In the genomic region with DNA sequence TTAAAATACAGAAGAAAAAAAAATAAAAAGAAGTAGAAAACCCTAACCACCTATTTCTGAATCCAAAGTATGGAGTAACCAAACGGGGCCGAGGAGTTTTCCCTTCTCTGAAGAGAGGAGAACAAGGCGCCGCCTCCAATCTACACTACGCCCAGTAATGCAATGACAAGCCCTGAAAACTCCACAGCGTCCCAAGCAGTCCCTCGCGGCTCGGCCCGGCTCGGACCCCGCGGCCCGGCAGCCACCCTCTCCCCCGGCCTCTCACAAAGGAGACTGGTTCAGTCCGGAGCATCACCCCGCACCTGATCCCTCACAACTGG, we compare ENCODE assay signal across 8 cellular contexts. TPM values are rescaled to one million over a fixed set of nuclear protein-coding genes. Genes with fewer than 3 reads are reported as not detected.
DNase-seq lines count a peak whose midpoint lies in the region; ATAC-seq and TF ChIP-seq lines count a peak whose summit lies in the region.

No MANE protein-coding gene starts in this region.

- peaks cover 0 to 8% (median 5%) of the 10 kb centered on the region in 4 donors for H3K36me3 ChIP-seq in sigmoid colon

- H3K9me3 Mint-ChIP-seq in glutamatergic neuron (ENCODE audit: unreplicated experiment), result no peaks in the 10 kb centered on the region

- TF ChIP-seq CTCF in WI38 (IDR thresholded peaks at IDR 0.05; ENCODE audit: low read depth, low read length), result no peak
- TF ChIP-seq CTCF in glutamatergic neuron (IDR thresholded peaks at IDR 0.05; ENCODE audit: partially characterized antibody, unreplicated experiment), result no peak
- no peak for TF ChIP-seq CTCF in sigmoid colon (IDR thresholded peaks at IDR 0.05)

- no peak for TF ChIP-seq POLR2A in sigmoid colon (IDR thresholded peaks at IDR 0.05)

- H3K4me1 ChIP-seq in sigmoid colon, result peaks cover 0 to 26% (median 25%) of the 10 kb centered on the region in 4 donors

- 0 to 1% methylated on average over 17 of the region's 17 CpGs for WGBS in sigmoid colon, 2 donors

- ATAC-seq in GM18499 (IDR thresholded peaks at IDR 0.05; ENCODE audit: insufficient read depth, unreplicated experiment) (peak; percentile 14), HG02759 (IDR thresholded peaks at IDR 0.05; ENCODE audit: unreplicated experiment) (peak; percentile 21)

- H3K4me1 Mint-ChIP-seq in glutamatergic neuron (ENCODE audit: low read depth, unreplicated experiment), result peaks cover 7% of the 10 kb centered on the region

- TF ChIP-seq EP300 in sigmoid colon (IDR thresholded peaks at IDR 0.05), result no peak

- intact Hi-C loops in sigmoid colon (cut with DNase I) (loop anchor here (10.0 kb wide), 1 partner anchor 461 kb away; the partner anchor contains the start of gene SLC39A2), posterior cingulate gyrus (cut with DNase I) (loop anchor here (10.0 kb wide), 1 partner anchor 191 kb away; the partner anchor contains the start of gene HNRNPC)

- H3K27ac Mint-ChIP-seq in glutamatergic neuron (ENCODE audit: unreplicated experiment), result peak overlapping the region; percentile 91

- peak overlapping the region; percentile 96 for H3K4me3 ChIP-seq in WI38 (ENCODE audit: low read depth, low read length)
- H3K4me3 ChIP-seq in sigmoid colon, result peak overlapping the region; percentile 74 to 89 (median 86)

- no peaks in the 10 kb centered on the region for H3K27me3 Mint-ChIP-seq in glutamatergic neuron (ENCODE audit: unreplicated experiment)

- no peaks in the 10 kb centered on the region for H3K36me3 Mint-ChIP-seq in glutamatergic neuron (ENCODE audit: unreplicated experiment)

- H3K4me3 Mint-ChIP-seq in glutamatergic neuron (ENCODE audit: unreplicated experiment), result peak overlapping the region; percentile 95

- DNase-seq in glutamatergic neuron (no peak), sigmoid colon (no peak), COLO668 (lab: John Stamatoyannopoulos, UW; ENCODE audit: unreplicated experiment) (no peak), posterior cingulate gyrus (no peak)
- DNase-seq in stimulated activated CD4-positive, alpha-beta T cell treated with anti-CD3 and anti-CD28 coated beads, Interleukin-1b, Interleukin-23, amount 100 ng/mL, for 48 hours, result no peak

- H3K27ac ChIP-seq in sigmoid colon, result peak overlapping the region; percentile 87 to 97 (median 92)

- no peaks in the 10 kb centered on the region for H3K27me3 ChIP-seq in sigmoid colon

- H3K9me3 ChIP-seq in sigmoid colon, result no peaks in the 10 kb centered on the region

RNA-seq across cellular contexts. Expression of gene CHD8, which starts 0.4 kb away (rescaled TPM):
- total RNA-seq in glutamatergic neuron (ENCODE audit: unreplicated experiment), result 146 TPM
- 10 to 100 TPM; 36.0 to 53.5 (median 44.8) TPM for total RNA-seq in sigmoid colon
- polyA plus RNA-seq in sigmoid colon, result 10 to 100 TPM in 2 of 3 donors, 1 to 10 TPM in 1; 9.0 to 32.9 (median 10.2) TPM

RNA-seq across cellular contexts. Expression of gene RAB2B, which starts 21.2 kb away (rescaled TPM):
- total RNA-seq in glutamatergic neuron (ENCODE audit: unreplicated experiment) (75.2 TPM), sigmoid colon (10 to 100 TPM; 22.7 to 28.5 (median 26.9) TPM)
- 10 to 100 TPM in 1 of 3 donors, 1 to 10 TPM in 2; 6.7 to 10.8 (median 10.0) TPM for polyA plus RNA-seq in sigmoid colon

RNA-seq across cellular contexts. Expression of gene TOX4, which starts 21.4 kb away (rescaled TPM):
- total RNA-seq in glutamatergic neuron (ENCODE audit: unreplicated experiment), result 63.0 TPM
- total RNA-seq in sigmoid colon, result 10 to 100 TPM; 40.0 to 71.8 (median 48.5) TPM
- 10 to 100 TPM; 22.2 to 34.2 (median 32.2) TPM for polyA plus RNA-seq in sigmoid colon

RNA-seq across cellular contexts. Expression of gene METTL3, which starts 55.6 kb away (rescaled TPM):
- total RNA-seq in glutamatergic neuron (ENCODE audit: unreplicated experiment), result 90.0 TPM
- total RNA-seq in sigmoid colon, result 10 to 100 TPM; 60.9 to 84.9 (median 75.4) TPM
- 10 to 100 TPM in 1 of 3 donors, 1 to 10 TPM in 2; 5.4 to 33.5 (median 9.0) TPM for polyA plus RNA-seq in sigmoid colon
